ENCODE assay signal across 7 cellular contexts in the genomic region with DNA sequence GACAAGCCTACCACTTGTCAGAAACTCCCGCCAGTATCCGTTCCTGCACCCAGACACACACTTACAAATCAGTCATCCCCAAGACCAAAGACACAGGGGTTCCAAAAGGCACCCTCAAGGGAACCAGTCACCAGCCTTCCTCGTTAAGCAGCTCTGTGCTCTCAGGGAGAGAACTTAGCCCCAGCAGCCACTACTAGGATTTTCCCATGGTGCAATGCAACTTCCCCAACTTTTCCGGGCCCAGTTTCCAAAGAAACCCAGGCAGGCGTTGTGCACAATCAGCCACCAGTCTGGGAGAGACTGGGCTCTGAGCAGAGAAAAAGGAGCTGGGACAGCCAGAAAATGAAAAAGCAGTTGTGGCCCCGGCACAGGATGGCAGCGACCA.
DNase-seq lines count a peak whose midpoint lies in the region; ATAC-seq and TF ChIP-seq lines count a peak whose summit lies in the region.

No MANE protein-coding gene starts in this region.

- peaks cover 4% of the 10 kb centered on the region for H3K27me3 ChIP-seq in mucosa of stomach (ENCODE audit: control insufficient read depth, insufficient read depth, low read length)

- ATAC-seq in GM18867 (IDR thresholded peaks at IDR 0.05; ENCODE audit: unreplicated experiment) = no peak

- H3K4me1 ChIP-seq in mucosa of stomach (ENCODE audit: control insufficient read depth, insufficient read depth, low read length) = peaks cover 17% of the 10 kb centered on the region

- H3K36me3 ChIP-seq in mucosa of stomach (ENCODE audit: control insufficient read depth, insufficient read depth, low read length) = no peaks in the 10 kb centered on the region

- peak overlapping the region; percentile 91 for H3K4me3 ChIP-seq in GM12864 (ENCODE audit: low read depth, low read length)
- H3K4me3 ChIP-seq in mucosa of stomach (ENCODE audit: low read length) = peak overlapping the region; percentile 74

- DNase-seq in GM12864 (ENCODE audit: low read depth) (no peak), RKO (ENCODE audit: low spot score) (peak; percentile 85), epithelial cell of prostate (ENCODE audit: low read depth, low spot score) (no peak), OCI-M1 (lab: John Stamatoyannopoulos, UW) (no peak)
- no peak for DNase-seq in activated CD8-positive, alpha-beta memory T cell treated with anti-CD3 and anti-CD28 coated beads, Interleukin-2, amount 50 U/mL, for 4 hours

- no peaks in the 10 kb centered on the region for H3K9me3 ChIP-seq in mucosa of stomach (ENCODE audit: control insufficient read depth, low read length)

- H3K9ac ChIP-seq in mucosa of stomach (ENCODE audit: low read length) = peak overlapping the region; percentile 83

- no peak for TF ChIP-seq CTCF in GM12864 (IDR thresholded peaks at IDR 0.05; ENCODE audit: low read depth, low read length, missing control alignments)

- peak overlapping the region; percentile 64 for H3K27ac ChIP-seq in epithelial cell of prostate
